ENCODE assay signal across 8 cellular contexts in genomic region chr2:219298759-219299371, GRCh38. TPM values are rescaled to one million over a fixed set of nuclear protein-coding genes. Genes with fewer than 3 reads are reported as not detected.
DNase-seq lines count a peak whose midpoint lies in the region; ATAC-seq and TF ChIP-seq lines count a peak whose summit lies in the region.

No MANE protein-coding gene starts in this region.

- peaks cover 0 to 4% of the 10 kb centered on the region in 2 donors for H3K4me1 ChIP-seq in adrenal gland (replicated peaks in 1 of 2)
- peaks cover 21% of the 10 kb centered on the region for H3K4me1 ChIP-seq in left ventricle myocardium inferior

- H3K9me3 ChIP-seq in adrenal gland (replicated peaks in 1 of 3) (no peaks in the 10 kb centered on the region), left ventricle myocardium inferior (replicated peaks) (no peaks in the 10 kb centered on the region)

- DNase-seq in DMS79 (lab: John Stamatoyannopoulos, UW) (peak; percentile 44), H7 (peak; percentile 97), NCI-H128 (lab: John Stamatoyannopoulos, UW; ENCODE audit: unreplicated experiment) (peak; percentile 41), T-cell (peak; percentile 56 to 90 (median 80)), adrenal gland (peak; percentile 85 to 95 (median 90)), left ventricle myocardium inferior (peak; percentile 86), retinal pigment epithelial cell (ENCODE audit: low read depth) (no peak), putamen (ENCODE audit: low spot score) (no peak)

- 10 to 26% (median 20%) methylated on average over 8 to 15 of the region's 15 CpGs for WGBS in adrenal gland, 4 donors

- no peak overlapping the region for H3K27ac Mint-ChIP-seq in T-cell

- CTCF ChIA-PET in T-cell (lab: Charles Lee) = interaction anchor here in 1 of 2 donors (0.5 to 11.0 kb wide), 4 partner anchors 18 to 288 kb away, joined by 3 to 116 read pairs (median 4); partner anchors contain the start of gene DNAJB2

- H3K4me3 ChIP-seq in H7 (ENCODE audit: insufficient read depth, low read depth, low read length) (no peak overlapping the region), adrenal gland (no peak overlapping the region), left ventricle myocardium inferior (no peak overlapping the region), retinal pigment epithelial cell (ENCODE audit: low read length) (no peak overlapping the region)

- peak; percentile 50 to 57 (median 54) for ATAC-seq in T-cell (replicated peaks in 1 of 4)

- POLR2A ChIA-PET in T-cell (lab: Charles Lee) = interaction anchor here in 1 of 2 donors (0.5 kb wide), 1 partner anchor 213 kb away, joined by 12 read pairs; no protein-coding TSS in a partner anchor

- H3K36me3 ChIP-seq in H7 (replicated peaks; ENCODE audit: control insufficient read depth, insufficient read depth, low read length) = no peaks in the 10 kb centered on the region
- H3K36me3 ChIP-seq in adrenal gland (replicated peaks in 1 of 2) = no peaks in the 10 kb centered on the region
- no peaks in the 10 kb centered on the region for H3K36me3 ChIP-seq in left ventricle myocardium inferior

- no peaks in the 10 kb centered on the region for H3K36me3 Mint-ChIP-seq in T-cell

- TF ChIP-seq POLR2A in adrenal gland (IDR thresholded peaks at IDR 0.05) = no peak

- H3K9me3 Mint-ChIP-seq in T-cell = no peaks in the 10 kb centered on the region

- no peak overlapping the region for H3K27ac ChIP-seq in adrenal gland
- H3K27ac ChIP-seq in left ventricle myocardium inferior (replicated peaks) = no peak overlapping the region

- peaks cover 26 to 34% (median 32%) of the 10 kb centered on the region in 3 donors for H3K4me1 Mint-ChIP-seq in T-cell

- peak; percentile 94 to 99 (median 97) for TF ChIP-seq CTCF in adrenal gland (IDR thresholded peaks at IDR 0.05)
- TF ChIP-seq CTCF in left ventricle myocardium inferior (IDR thresholded peaks at IDR 0.05; ENCODE audit: borderline replicate concordance) = peak; percentile 100
- TF ChIP-seq CTCF in retinal pigment epithelial cell (conservative IDR thresholded peaks at IDR 0.05; ENCODE audit: low read depth, low read length) = peak; percentile 99

- H3K27me3 Mint-ChIP-seq in T-cell = peaks cover 14 to 30% of the 10 kb centered on the region in 2 donors

- intact Hi-C loops in adrenal gland (cut with DNase I) = loop anchor here (5.0 to 10.0 kb wide), 2 partner anchors 54 to 137 kb away; partner anchors contain the start of genes GLB1L (in 2 of the 2), STK16 (in 2 of the 2) and NHEJ1 (in 1 of the 2)
- intact Hi-C loops in left ventricle myocardium inferior (cut with micrococcal nuclease) = loop anchor here (5.0 kb wide), 1 partner anchor 127 kb away; the partner anchor contains the start of gene SLC23A3

- no peak overlapping the region for H3K4me3 Mint-ChIP-seq in T-cell

- H3K27me3 ChIP-seq in H7 (ENCODE audit: control insufficient read depth, insufficient read depth, low read length) (peaks cover 24% of the 10 kb centered on the region), adrenal gland (no peaks in the 10 kb centered on the region), left ventricle myocardium inferior (ENCODE audit: low read depth) (peaks cover 54% of the 10 kb centered on the region)

RNA-seq across cellular contexts. Expression of gene PTPRN, which starts 10.3 kb away (rescaled TPM):
- 0.73 and 2.0 TPM in 2 replicates for total RNA-seq in H7 (2014; rRNA removed; shearing (Covaris generic))
- under 1 TPM in 1 of 5 donors, not detected in 4; 0.63 TPM for total RNA-seq in T-cell
- total RNA-seq in adrenal gland = 100 to 1,000 TPM in 1 of 8 donors, 10 to 100 TPM in 2, 1 to 10 TPM in 3, under 1 TPM in 1, not detected in 1; 0.39 to 106 (median 8.8) TPM
- 10 to 100 TPM in 2 of 3 donors, 1 to 10 TPM in 1; 8.5 to 45.3 (median 26.7) TPM for polyA plus RNA-seq in adrenal gland
- 0.11 TPM for total RNA-seq in left ventricle myocardium inferior

RNA-seq across cellular contexts. Expression of gene DNAJB2, which starts 19.7 kb away (rescaled TPM):
- 29.1 and 38.6 TPM in 2 replicates for total RNA-seq in H7 (2014; rRNA removed; shearing (Covaris generic))
- total RNA-seq in T-cell = 100 to 1,000 TPM in 2 of 5 donors, 10 to 100 TPM in 3; 83.0 to 150 (median 91.8) TPM
- 100 to 1,000 TPM in 7 of 8 donors, 10 to 100 TPM in 1; 80.6 to 180 (median 137) TPM for total RNA-seq in adrenal gland
- 100 to 1,000 TPM; 126 to 201 (median 145) TPM for polyA plus RNA-seq in adrenal gland
- 77.5 TPM for total RNA-seq in left ventricle myocardium inferior

RNA-seq across cellular contexts. Expression of gene RESP18, which starts 33.7 kb away (rescaled TPM):
- not detected in 2 replicates for total RNA-seq in H7 (2014; rRNA removed; shearing (Covaris generic))
- total RNA-seq in T-cell (not detected), adrenal gland (not detected), left ventricle myocardium inferior (not detected)
- polyA plus RNA-seq in adrenal gland = not detected

RNA-seq across cellular contexts. Expression of gene TUBA4A, which starts 45.1 kb away (rescaled TPM):
- 20.3 and 43.9 TPM in 2 replicates for total RNA-seq in H7 (2014; rRNA removed; shearing (Covaris generic))
- total RNA-seq in T-cell (100 to 1,000 TPM; 108 to 196 (median 121) TPM), adrenal gland (100 to 1,000 TPM in 1 of 8 donors, 10 to 100 TPM in 7; 16.6 to 207 (median 25.9) TPM), left ventricle myocardium inferior (130 TPM)
- 100 to 1,000 TPM in 1 of 3 donors, 10 to 100 TPM in 2; 13.4 to 741 (median 39.6) TPM for polyA plus RNA-seq in adrenal gland

RNA-seq across cellular contexts. Expression of gene TUBA4B, which starts 45.8 kb away (rescaled TPM):
- 0.28 TPM in 1 of 2 replicates, not detected in the other for total RNA-seq in H7 (2014; rRNA removed; shearing (Covaris generic))
- total RNA-seq in T-cell = not detected
- total RNA-seq in adrenal gland = under 1 TPM in 1 of 8 donors, not detected in 7; 0.14 TPM
- polyA plus RNA-seq in adrenal gland = under 1 TPM in 1 of 3 donors, not detected in 2; 0.07 TPM
- total RNA-seq in left ventricle myocardium inferior = not detected

Comparison
In these comparisons a context has a peak if more than half of its experiments do, and no peak if none do; other contexts are left out.
1. DNase-seq: peak in DMS79 (single experiment), H7 (single experiment), NCI-H128 (single experiment), T-cell (34 of 34), adrenal gland (7 of 7) and left ventricle myocardium inferior (single experiment); none in retinal pigment epithelial cell (single experiment) and putamen (single experiment).
2. Peak in every context shown above with its lines, with median percentiles within 50 percentile points of each other: CTCF ChIP-seq.